In the genomic region with DNA sequence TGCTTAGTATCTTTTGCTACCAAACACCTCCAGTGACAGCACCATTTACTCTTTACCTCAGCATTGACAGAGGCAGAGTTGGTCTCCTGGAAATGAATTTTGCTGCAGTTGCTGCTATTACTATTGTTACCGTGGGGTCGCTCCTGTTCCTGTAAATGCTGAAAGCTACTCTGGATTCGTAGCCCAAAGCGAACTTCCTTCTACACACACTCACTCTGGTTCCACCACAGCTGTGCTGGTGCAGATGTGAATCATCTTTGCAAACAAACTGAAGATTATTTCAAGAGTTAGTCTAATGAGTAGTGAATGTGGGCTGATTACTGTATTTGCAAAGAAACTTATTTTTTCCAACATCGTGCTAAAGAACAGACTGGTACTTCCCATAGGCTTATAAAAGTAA, we compare ENCODE assay signal across 11 cellular contexts.
A peak's percentile ranks its signal among the peaks of the same experiment; 100 is the strongest.
DNase-seq lines count a peak whose midpoint lies in the region; ATAC-seq and TF ChIP-seq lines count a peak whose summit lies in the region.
"Had no signal": no experiment of that assay in that cellular context is flagged by ENCODE, and none has a peak within 500 bp of the region (broad histone marks: within the 10 kb centered on the region; RNA-seq: fewer than 3 reads in every experiment).

No MANE protein-coding gene starts in this region.

- peak; percentile 51 for ATAC-seq in HG02610 (IDR thresholded peaks at IDR 0.05; ENCODE audit: unreplicated experiment)
- no peak for ATAC-seq in HG03520 (IDR thresholded peaks at IDR 0.05; ENCODE audit: unreplicated experiment)
- ATAC-seq: activated T-cell treated with anti-CD3 and anti-CD28 coated beads, Interleukin-2, amount 50 U/mL, for 4 hours had no signal

- no peaks in the 10 kb centered on the region for H3K4me1 Mint-ChIP-seq in nephron progenitor cell

- H3K9me3 Mint-ChIP-seq in nephron progenitor cell: peaks cover 18% of the 10 kb centered on the region

- H3K27me3 Mint-ChIP-seq in nephron progenitor cell (ENCODE audit: low read depth, poor library complexity): peaks cover 11% of the 10 kb centered on the region

- DNase-seq in ELR (ENCODE audit: low read depth) (peak; percentile 90), RPMI7951 (ENCODE audit: low read depth) (peak; percentile 97), kidney tubule cell (ENCODE audit: low spot score) (peak; percentile 25), nephron progenitor cell (no peak), NCI-H345 treated with DMSO at 0.1 percent for 48 hours (lab: John Stamatoyannopoulos, UW; ENCODE audit: unreplicated experiment) (no peak), dermis blood vessel endothelial cell (no peak)
- DNase-seq: activated T-cell treated with anti-CD3 and anti-CD28 coated beads, Interleukin-2, amount 50 U/mL, for 4 hours; NCI-H146; right lobe of liver had no signal

- H3K4me3 Mint-ChIP-seq in nephron progenitor cell: no peak overlapping the region
- H3K4me3 Mint-ChIP-seq: activated T-cell treated with anti-CD3 and anti-CD28 coated beads, Interleukin-2, amount 50 U/mL, for 4 hours had no signal

- H3K36me3 Mint-ChIP-seq in nephron progenitor cell (ENCODE audit: low read depth): no peaks in the 10 kb centered on the region

- no peak overlapping the region for H3K27ac Mint-ChIP-seq in nephron progenitor cell

- TF ChIP-seq CTCF in nephron progenitor cell (IDR thresholded peaks at IDR 0.05): no peak

Comparison
In these comparisons a context has a peak if more than half of its experiments do, and no peak if none do; other contexts are left out.
1. DNase-seq: peak in ELR (single experiment), RPMI7951 (single experiment) and kidney tubule cell (single experiment); none in nephron progenitor cell (single experiment), NCI-H345 treated with DMSO at 0.1 percent for 48 hours (single experiment) and dermis blood vessel endothelial cell (single experiment).